In genomic region chr1:36279110-36279788, GRCh38 we compare ENCODE assay signal across 10 cellular contexts. TPM values are rescaled to one million over a fixed set of nuclear protein-coding genes. Genes with fewer than 3 reads are reported as not detected.
A peak's percentile ranks its signal among the peaks of the same experiment; 100 is the strongest.
DNase-seq lines count a peak whose midpoint lies in the region; ATAC-seq and TF ChIP-seq lines count a peak whose summit lies in the region.
"Had no signal": no experiment of that assay in that cellular context is flagged by ENCODE, and none has a peak within 500 bp of the region (broad histone marks: within the 10 kb centered on the region; RNA-seq: fewer than 3 reads in every experiment).

No MANE protein-coding gene starts in this region.

- H2AFZ ChIP-seq in fibroblast of lung (ENCODE audit: low read length) = no peak overlapping the region

- H3K9me3 ChIP-seq in DOHH2 (ENCODE audit: control insufficient read depth, insufficient read depth, low read length) (no peaks in the 10 kb centered on the region), SK-N-MC (ENCODE audit: low read depth, low read length) (no peaks in the 10 kb centered on the region), fibroblast of lung (ENCODE audit: control insufficient read depth, insufficient read depth, low read depth, low read length) (no peaks in the 10 kb centered on the region)

- no peak overlapping the region for H3K4me3 ChIP-seq in DOHH2 (ENCODE audit: low read length)
- no peak overlapping the region for H3K4me3 ChIP-seq in SK-N-MC
- no peak overlapping the region for H3K4me3 ChIP-seq in fibroblast of lung (replicated peaks in 1 of 4; ENCODE audit: control extremely low read depth in 1 of 4, insufficient read depth in 1 of 4, low read depth in 3 of 4, low read length in 4 of 4)

- H3K4me1 ChIP-seq in DOHH2 (ENCODE audit: control insufficient read depth, low read length) (peaks cover 22% of the 10 kb centered on the region), fibroblast of lung (ENCODE audit: control insufficient read depth, extremely low read depth, insufficient read depth, low read length) (no peaks in the 10 kb centered on the region)

- H3K79me2 ChIP-seq in DOHH2 (ENCODE audit: control insufficient read depth, low read length) (peaks cover 61% of the 10 kb centered on the region), fibroblast of lung (ENCODE audit: control insufficient read depth, insufficient read depth, low read length) (peaks cover 38% of the 10 kb centered on the region)

- DNase-seq in SK-N-MC (ENCODE audit: low read depth, low spot score) (no peak), fibroblast of lung (ENCODE audit: low read depth in 2 of 2) (peak; percentile 49 to 72), omental fat pad (ENCODE audit: low spot score) (no peak), pons (ENCODE audit: low spot score) (no peak)
- DNase-seq: DMS153, RPMI8226 had no signal

- H3F3A ChIP-seq in DOHH2 (ENCODE audit: control insufficient read depth, insufficient read depth) = peaks cover 37% of the 10 kb centered on the region

- H4K20me1 ChIP-seq in DOHH2 (ENCODE audit: control insufficient read depth, insufficient read depth, low read depth, low read length) (no peaks in the 10 kb centered on the region; the same call in 1 of the 2 replicates), fibroblast of lung (ENCODE audit: control insufficient read depth, extremely low read depth, insufficient read depth, low read length) (peaks cover 2% of the 10 kb centered on the region)

- H3K4me2 ChIP-seq in DOHH2 (ENCODE audit: low read length) (no peak overlapping the region), fibroblast of lung (ENCODE audit: extremely low read depth, insufficient read depth, low read length) (peak overlapping the region; percentile 25)

- H3K27ac ChIP-seq in DOHH2 (ENCODE audit: low read depth, low read length) = peak overlapping the region; percentile 16; the same call in 1 of the 2 replicates
- peak overlapping the region; percentile 19; the same call in 1 of the 2 replicates for H3K27ac ChIP-seq in SK-N-MC
- H3K27ac ChIP-seq in fibroblast of lung (ENCODE audit: insufficient read depth, low read length) = no peak overlapping the region

- H3K9ac ChIP-seq in SK-N-MC (ENCODE audit: insufficient read length) = no peak overlapping the region
- no peak overlapping the region for H3K9ac ChIP-seq in fibroblast of lung (ENCODE audit: insufficient read depth, low read length)

- H3K27me3 ChIP-seq in DOHH2 (ENCODE audit: control insufficient read depth, low read length) = no peaks in the 10 kb centered on the region
- H3K27me3 ChIP-seq in fibroblast of lung (ENCODE audit: control insufficient read depth, insufficient read depth, low read length) = no peaks in the 10 kb centered on the region

- peaks cover 54% of the 10 kb centered on the region for H3K36me3 ChIP-seq in DOHH2 (ENCODE audit: control insufficient read depth, low read length)
- H3K36me3 ChIP-seq in SK-N-MC (ENCODE audit: insufficient read depth, low read length) = peaks cover 28% of the 10 kb centered on the region
- peaks cover 3% of the 10 kb centered on the region for H3K36me3 ChIP-seq in fibroblast of lung (ENCODE audit: control insufficient read depth, insufficient read depth, low read length)

- no peak for TF ChIP-seq CTCF in DOHH2 (IDR thresholded peaks at IDR 0.05; ENCODE audit: low read depth, low read length, poor library complexity, severe bottlenecking)
- TF ChIP-seq CTCF in fibroblast of lung (conservative IDR thresholded peaks at IDR 0.05 in 1 of 2, IDR thresholded peaks at IDR 0.05 in 1 of 2; ENCODE audit: low read depth in 1 of 2, low read length in 2 of 2) = no peak
- no peak for TF ChIP-seq CTCF in omental fat pad (IDR thresholded peaks at IDR 0.05)

- ATAC-seq in omental fat pad (ENCODE audit: low FRiP score) (peak; percentile 77), HG02571 (IDR thresholded peaks at IDR 0.05; ENCODE audit: unreplicated experiment) (no peak), GM21360 (IDR thresholded peaks at IDR 0.05; ENCODE audit: unreplicated experiment) (no peak), HG03045 (IDR thresholded peaks at IDR 0.05; ENCODE audit: unreplicated experiment) (no peak)

- H3K9me2 ChIP-seq in DOHH2 (replicated peaks; ENCODE audit: control insufficient read depth, low read length) = no peaks in the 10 kb centered on the region

RNA-seq across cellular contexts. Expression of gene SH3D21, which starts 26.9 kb away (rescaled TPM):
- 2.8 and 3.3 TPM in 2 replicates for total RNA-seq in fibroblast of lung
- polyA plus RNA-seq in fibroblast of lung = 1.1 and 1.9 TPM in 2 replicates
- polyA plus RNA-seq in fibroblast of lung (2012) = 2.0 and 3.7 TPM in 2 replicates
- polyA minus RNA-seq in fibroblast of lung (ENCODE audit: low replicate concordance) = 1.3 and 1.7 TPM in 2 replicates
- total RNA-seq in omental fat pad = 1 to 10 TPM in 2 of 4 donors, under 1 TPM in 2; 0.63 to 3.1 (median 1.4) TPM

RNA-seq across cellular contexts. Expression of gene EVA1B, which starts 44.2 kb away (rescaled TPM):
- total RNA-seq in fibroblast of lung = 199 and 248 TPM in 2 replicates
- 22.7 and 27.1 TPM in 2 replicates for polyA plus RNA-seq in fibroblast of lung
- polyA plus RNA-seq in fibroblast of lung (2012) = 104 and 144 TPM in 2 replicates
- 8.9 and 15.9 TPM in 2 replicates for polyA minus RNA-seq in fibroblast of lung (ENCODE audit: low replicate concordance)
- 100 to 1,000 TPM in 1 of 4 donors, 10 to 100 TPM in 3; 40.6 to 107 (median 52.4) TPM for total RNA-seq in omental fat pad

RNA-seq across cellular contexts. Expression of gene THRAP3, which starts 55.0 kb away (rescaled TPM):
- total RNA-seq in fibroblast of lung (67.5 and 92.5 TPM in 2 replicates), omental fat pad (10 to 100 TPM; 77.2 to 99.5 (median 86.2) TPM)
- 96.4 and 97.5 TPM in 2 replicates for polyA plus RNA-seq in fibroblast of lung
- polyA plus RNA-seq in fibroblast of lung (2012) = 69.5 and 80.1 TPM in 2 replicates
- 46.3 and 51.7 TPM in 2 replicates for polyA minus RNA-seq in fibroblast of lung (ENCODE audit: low replicate concordance)

Comparison
In these comparisons a context has a peak if more than half of its experiments do, and no peak if none do; other contexts are left out.
1. DNase-seq: peak in fibroblast of lung (2 of 2); none in SK-N-MC (single experiment), omental fat pad (single experiment) and pons (single experiment).